Comparison of ENCODE assay signal across 1 cellular context in genomic region chr3:184188080-184188479, GRCh38.
TF ChIP-seq lines count a peak whose summit lies in the region.

No MANE protein-coding gene starts in this region.

TF ChIP-seq in IMR-90, 13 proteins besides CTCF, POLR2A, EP300 and RAD21:
- no peak for TF ChIP-seq MAZ (IDR thresholded peaks at IDR 0.05; ENCODE audit: borderline replicate concordance, low read depth, low read length)
- no peak for TF ChIP-seq NFE2L2 (IDR thresholded peaks at IDR 0.05; ENCODE audit: low read depth, low read length)
- no peak for TF ChIP-seq ELK1 (IDR thresholded peaks at IDR 0.05; ENCODE audit: borderline replicate concordance, low read depth, low read length)
- no peak for TF ChIP-seq CHD1 (IDR thresholded peaks at IDR 0.05; ENCODE audit: low read depth, low read length)
- no peak for TF ChIP-seq MXI1 (IDR thresholded peaks at IDR 0.05; ENCODE audit: borderline replicate concordance, low read depth, low read length)
- TF ChIP-seq RCOR1 (IDR thresholded peaks at IDR 0.05; ENCODE audit: insufficient replicate concordance, low read length), result no peak
- TF ChIP-seq RFX5 (IDR thresholded peaks at IDR 0.05; ENCODE audit: low read depth, low read length), result no peak
- TF ChIP-seq FOS (IDR thresholded peaks at IDR 0.05; ENCODE audit: low read depth, low read length), result no peak
- TF ChIP-seq SMC3 (IDR thresholded peaks at IDR 0.05; ENCODE audit: low read depth, low read length), result no peak
- no peak for TF ChIP-seq CEBPB (IDR thresholded peaks at IDR 0.05; ENCODE audit: low read depth, low read length)
